1 cellular context compared by ENCODE assay signal in genomic region chr9:109498195-109499060, GRCh38.
A peak's percentile ranks its signal among the peaks of the same experiment; 100 is the strongest.
TF ChIP-seq lines count a peak whose summit lies in the region.

TSS of gene PTPN3 (minus strand) at chr9:109498307. CDS start at chr9:109463434, 34,873 bp downstream.

TF ChIP-seq in HepG2, 621 proteins besides CTCF, POLR2A, EP300 and RAD21 (continued from another document):
- peak; percentile 47; the same call in 1 of the 2 replicates for TF ChIP-seq ZNF614 (CRISPR knock-in tag; IDR thresholded peaks at IDR 0.05; ENCODE audit: borderline replicate concordance)
- TF ChIP-seq CCAR2 (optimal IDR thresholded peaks at IDR 0.05; ENCODE audit: low read depth, low read length): no peak
- TF ChIP-seq TBL1XR1 (IDR thresholded peaks at IDR 0.05; ENCODE audit: borderline replicate concordance, low read length, partially characterized antibody): no peak
- TF ChIP-seq POGK (CRISPR knock-in tag; conservative IDR thresholded peaks at IDR 0.05): 0 out of 2 replicates have a peak, but pooled peaks have one; percentile 11
- no peak for TF ChIP-seq DPF2 (CRISPR knock-in tag; IDR thresholded peaks at IDR 0.05; ENCODE audit: borderline replicate concordance, low read depth)
- TF ChIP-seq SP2 (CRISPR knock-in tag; IDR thresholded peaks at IDR 0.05): no peak
- no peak for TF ChIP-seq ZNF841 (CRISPR knock-in tag; IDR thresholded peaks at IDR 0.05; ENCODE audit: borderline replicate concordance)
- TF ChIP-seq GMEB1 (CRISPR knock-in tag; IDR thresholded peaks at IDR 0.05; ENCODE audit: borderline replicate concordance): no peak
- TF ChIP-seq ZKSCAN1 (IDR thresholded peaks at IDR 0.05; ENCODE audit: low read length): peak; percentile 91
- no peak for TF ChIP-seq ZNF607 (CRISPR knock-in tag; IDR thresholded peaks at IDR 0.05; ENCODE audit: borderline replicate concordance)
- TF ChIP-seq GFI1 (CRISPR knock-in tag; IDR thresholded peaks at IDR 0.05; ENCODE audit: borderline replicate concordance): no peak
- no peak for TF ChIP-seq NR2C2 (CRISPR knock-in tag; IDR thresholded peaks at IDR 0.05; ENCODE audit: borderline replicate concordance)
- TF ChIP-seq ZNF549 (CRISPR knock-in tag; IDR thresholded peaks at IDR 0.05): no peak
- TF ChIP-seq HBP1 (CRISPR knock-in tag; IDR thresholded peaks at IDR 0.05; ENCODE audit: low read depth): 0 out of 2 replicates have a peak, but pooled peaks have one; percentile 6
- TF ChIP-seq ERF (CRISPR knock-in tag; IDR thresholded peaks at IDR 0.05): peak; percentile 46; the same call in 1 of the 2 replicates
- TF ChIP-seq SOX6 (IDR thresholded peaks at IDR 0.05): no peak
- TF ChIP-seq SOX6 (CRISPR knock-in tag; IDR thresholded peaks at IDR 0.05): 0 out of 2 replicates have a peak, but pooled peaks have one; percentile 26
- TF ChIP-seq SP4 (CRISPR knock-in tag; IDR thresholded peaks at IDR 0.05): peak; percentile 42; the same call in 1 of the 2 replicates
- no peak for TF ChIP-seq BRCA1 (CRISPR knock-in tag; IDR thresholded peaks at IDR 0.05)
- 0 out of 2 replicates have a peak, but pooled peaks have one; percentile 22 for TF ChIP-seq HMG20B (CRISPR knock-in tag; conservative IDR thresholded peaks at IDR 0.05)
- peak; percentile 28; the same call in 1 of the 2 replicates for TF ChIP-seq ZFY (CRISPR knock-in tag; IDR thresholded peaks at IDR 0.05)
- 0 out of 2 replicates have a peak, but pooled peaks have one; percentile 51 for TF ChIP-seq ZKSCAN8 (CRISPR knock-in tag; IDR thresholded peaks at IDR 0.05; ENCODE audit: borderline replicate concordance)
- TF ChIP-seq REST (IDR thresholded peaks at IDR 0.05; ENCODE audit: borderline replicate concordance in 1 of 2, low read depth in 1 of 2, low read length in 2 of 2): no peak
- no peak for TF ChIP-seq ZNF749 (CRISPR knock-in tag; IDR thresholded peaks at IDR 0.05; ENCODE audit: borderline replicate concordance)
- TF ChIP-seq CAMTA2 (CRISPR knock-in tag; IDR thresholded peaks at IDR 0.05; ENCODE audit: borderline replicate concordance): no peak
- TF ChIP-seq HOXA5 (CRISPR knock-in tag; IDR thresholded peaks at IDR 0.05): no peak
- peak; percentile 7; the same call in 1 of the 2 replicates for TF ChIP-seq HDAC1 (CRISPR knock-in tag; IDR thresholded peaks at IDR 0.05)
- TF ChIP-seq FOSL2 (CRISPR knock-in tag; IDR thresholded peaks at IDR 0.05): peak; percentile 13; the same call in 1 of the 2 replicates
- TF ChIP-seq CEBPG (CRISPR knock-in tag; IDR thresholded peaks at IDR 0.05): no peak
